ENCODE assay signal across 9 cellular contexts in genomic region chr4:6183740-6184139, GRCh38. TPM values are rescaled to one million over a fixed set of nuclear protein-coding genes. Genes with fewer than 3 reads are reported as not detected.
A peak's percentile ranks its signal among the peaks of the same experiment; 100 is the strongest.
DNase-seq lines count a peak whose midpoint lies in the region; ATAC-seq, FAIRE-seq and TF ChIP-seq lines count a peak whose summit lies in the region.
"Had no signal": no experiment of that assay in that cellular context is flagged by ENCODE, and none has a peak within 500 bp of the region (broad histone marks: within the 10 kb centered on the region; RNA-seq: fewer than 3 reads in every experiment).

No MANE protein-coding gene starts in this region.

- no peak for TF ChIP-seq CTCF in uterus (IDR thresholded peaks at IDR 0.05)

- H3K9me3 ChIP-seq in uterus, result no peaks in the 10 kb centered on the region

- H3K4me1 Mint-ChIP-seq in activated T-helper 17 cell treated with anti-CD3 and anti-CD28 coated beads, Interleukin-2, amount 50 U/mL, for 72 hours, result peaks cover 48% of the 10 kb centered on the region

- peaks cover under 1% of the 10 kb centered on the region for H3K9me3 Mint-ChIP-seq in activated T-helper 17 cell treated with anti-CD3 and anti-CD28 coated beads, Interleukin-2, amount 50 U/mL, for 72 hours

- FAIRE-seq in GM18507 (lab: Jason Lieb, UNC), result peak; percentile 98

- H3K4me1 ChIP-seq in uterus, result no peaks in the 10 kb centered on the region

- H3K27me3 ChIP-seq in uterus, result no peaks in the 10 kb centered on the region

- intact Hi-C loops in uterus (cut with DNase I; ENCODE audit: low total_unique reads), result no loop called here

- DNase-seq in GM18507 (ENCODE audit: extremely low spot score, insufficient read length, low read depth), result no peak
- DNase-seq in stimulated activated CD4-positive, alpha-beta T cell treated with anti-CD3 and anti-CD28 coated beads, Interleukin-1b, Interleukin-23, amount 100 ng/mL, for 48 hours, result no peak
- no peak for DNase-seq in uterus
- no peak for DNase-seq in NCI-H345 treated with DMSO at 0.1 percent for 48 hours (lab: John Stamatoyannopoulos, UW; ENCODE audit: unreplicated experiment)
- DNase-seq: NCI-H524 had no signal

- H3K4me3 ChIP-seq in uterus, result no peak overlapping the region

- ATAC-seq in GM19463 (IDR thresholded peaks at IDR 0.05; ENCODE audit: unreplicated experiment), result peak; percentile 30
- peak; percentile 44 for ATAC-seq in HG03103 (IDR thresholded peaks at IDR 0.05; ENCODE audit: low read depth, unreplicated experiment)
- ATAC-seq in activated T-helper 17 cell treated with anti-CD3 and anti-CD28 coated beads, Interleukin-2, amount 50 U/mL, for 72 hours (replicated peaks), result peak; percentile 62

- H3K36me3 Mint-ChIP-seq in activated T-helper 17 cell treated with anti-CD3 and anti-CD28 coated beads, Interleukin-2, amount 50 U/mL, for 72 hours (ENCODE audit: low read depth), result peaks cover 23% of the 10 kb centered on the region

- H3K27me3 Mint-ChIP-seq in activated T-helper 17 cell treated with anti-CD3 and anti-CD28 coated beads, Interleukin-2, amount 50 U/mL, for 72 hours, result no peaks in the 10 kb centered on the region

- peak overlapping the region; percentile 74 for H3K4me3 Mint-ChIP-seq in activated T-helper 17 cell treated with anti-CD3 and anti-CD28 coated beads, Interleukin-2, amount 50 U/mL, for 72 hours

- no peak overlapping the region for H3K27ac ChIP-seq in uterus

- no peaks in the 10 kb centered on the region for H3K36me3 ChIP-seq in uterus

- no peak for TF ChIP-seq POLR2A in uterus (IDR thresholded peaks at IDR 0.05)

- peak overlapping the region; percentile 87 for H3K27ac Mint-ChIP-seq in activated T-helper 17 cell treated with anti-CD3 and anti-CD28 coated beads, Interleukin-2, amount 50 U/mL, for 72 hours

RNA-seq across cellular contexts. Expression of gene JAKMIP1, which starts 16.6 kb away (rescaled TPM):
- total RNA-seq in activated T-helper 17 cell treated with anti-CD3 and anti-CD28 coated beads, Interleukin-2, amount 50 U/mL, for 72 hours, result 10 to 100 TPM; 13.1 to 34.6 TPM
- total RNA-seq in uterus, result under 1 TPM in 2 of 4 donors, not detected in 2; 0.26 to 0.48 TPM
- total RNA-seq: osteocyte had no signal

Comparison
In these comparisons a context has a peak if more than half of its experiments do, and no peak if none do; other contexts are left out.
1. RNA of gene JAKMIP1, which starts 16.6 kb away (total RNA-seq): 13.1 to 34.6 TPM in activated T-helper 17 cell treated with anti-CD3 and anti-CD28 coated beads, Interleukin-2, amount 50 U/mL, for 72 hours; 0.26 to 0.48 TPM in uterus; every median in the first group is over 4 times any median in the second.
2. Peak in every context shown above with its lines, with median percentiles within 50 percentile points of each other: ATAC-seq.